In genomic region chr3:188706176-188706575, GRCh38 we compare ENCODE assay signal across 26 cellular contexts.
DNase-seq lines count a peak whose midpoint lies in the region; ATAC-seq and TF ChIP-seq lines count a peak whose summit lies in the region.
"Had no signal": no experiment of that assay in that cellular context is flagged by ENCODE, and none has a peak within 500 bp of the region (broad histone marks: within the 10 kb centered on the region; RNA-seq: fewer than 3 reads in every experiment).

No MANE protein-coding gene starts in this region.

- H3K36me3 ChIP-seq in ACC112 (ENCODE audit: insufficient read depth, low read length) (no peaks in the 10 kb centered on the region), adipocyte (ENCODE audit: control insufficient read depth, insufficient read depth, low read length, severe bottlenecking) (peaks cover 6% of the 10 kb centered on the region), aorta (ENCODE audit: control insufficient read depth in 1 of 2, insufficient read depth in 2 of 2, low read length in 1 of 2) (no peaks in the 10 kb centered on the region)
- H3K36me3 ChIP-seq: adrenal gland, BLaER1, suprapubic skin had no signal

- WGBS in aorta, 2 donors, result 22 to 24% methylated on average over 1 of the region's 1 CpG

- no peak overlapping the region for H3K9ac ChIP-seq in adipocyte (ENCODE audit: low read length)
- H3K9ac ChIP-seq: BLaER1 had no signal

- ATAC-seq in HG02610 (IDR thresholded peaks at IDR 0.05; ENCODE audit: unreplicated experiment) (no peak), Right ventricle myocardium superior (ENCODE audit: poor library complexity) (no peak), aorta (ENCODE audit: low FRiP score) (no peak)
- ATAC-seq: activated CD4-positive, alpha-beta T cell treated with anti-CD3 and anti-CD28 coated beads for 36 hours; activated T-cell treated with anti-CD3 and anti-CD28 coated beads, Interleukin-2, amount 50 U/mL, for 4 hours; foreskin keratinocyte; left lobe of liver; stimulated activated naive B cell treated with anti-CD40 and anti-IgM and Interleukin-4, amounts not matched to agents 10 μg/mL and 1 μg/mL and 100 μg/mL, for 72 hours had no signal

- H3K27me3 Mint-ChIP-seq in HFFc6 (ENCODE audit: insufficient read depth), result peaks cover 4% of the 10 kb centered on the region; the same call in 1 of the 2 replicates
- H3K27me3 Mint-ChIP-seq: activated CD4-positive, alpha-beta T cell treated with anti-CD3 and anti-CD28 coated beads for 36 hours; naive B cell; stimulated activated naive B cell treated with anti-CD40 and anti-IgM and Interleukin-4, amounts not matched to agents 10 μg/mL and 1 μg/mL and 100 μg/mL, for 72 hours had no signal

- H3K36me3 Mint-ChIP-seq in HFFc6 (ENCODE audit: low read depth), result peaks cover 9% of the 10 kb centered on the region; the same call in 1 of the 2 replicates

- H3K9me3 ChIP-seq in adipocyte (ENCODE audit: control insufficient read depth, low read length) (no peaks in the 10 kb centered on the region), aorta (ENCODE audit: control insufficient read depth, low read length) (no peaks in the 10 kb centered on the region)
- H3K9me3 ChIP-seq: adrenal gland, BLaER1, Caco-2, suprapubic skin had no signal

- no peaks in the 10 kb centered on the region for H3K27me3 ChIP-seq in ACC112 (ENCODE audit: insufficient read depth, low read length)
- H3K27me3 ChIP-seq in adipocyte (replicated peaks; ENCODE audit: control insufficient read depth, insufficient read depth, low read length), result no peaks in the 10 kb centered on the region
- H3K27me3 ChIP-seq in aorta (ENCODE audit: control insufficient read depth in 1 of 2, insufficient read depth in 2 of 2, low read length in 1 of 2), result no peaks in the 10 kb centered on the region
- H3K27me3 ChIP-seq: adrenal gland, BLaER1, foreskin keratinocyte, suprapubic skin had no signal

- H3K27ac ChIP-seq in ACC112 (ENCODE audit: low read depth, low read length) (0 out of 2 replicates have a peak overlapping the region, but pooled peaks have one; percentile 17), aorta (ENCODE audit: low read depth in 1 of 2, low read length in 2 of 2) (no peak overlapping the region)
- H3K27ac ChIP-seq: adrenal gland, BLaER1, foreskin keratinocyte, SK-N-MC, suprapubic skin had no signal

- no peak for TF ChIP-seq CTCF in HFFc6 (IDR thresholded peaks at IDR 0.05)
- TF ChIP-seq CTCF in fibroblast of villous mesenchyme (IDR thresholded peaks at IDR 0.05; ENCODE audit: insufficient read depth, low read depth, low read length), result no peak

- intact Hi-C loops in Right ventricle myocardium superior (cut with DNase I), result no loop called here
- intact Hi-C loops in aorta (cut with DNase I), result no loop called here

- H3K4me1 ChIP-seq in ACC112 (ENCODE audit: control insufficient read depth, insufficient read depth, low read length, unreplicated experiment) (peaks cover 16% of the 10 kb centered on the region), adipocyte (ENCODE audit: control insufficient read depth, insufficient read depth, low read length) (peaks cover 11% of the 10 kb centered on the region), aorta (ENCODE audit: control insufficient read depth in 1 of 2, insufficient read depth in 2 of 2, low read length in 2 of 2) (peaks cover 0 to 10% of the 10 kb centered on the region in 2 donors)
- H3K4me1 ChIP-seq: foreskin keratinocyte, suprapubic skin had no signal

- peaks cover 39% of the 10 kb centered on the region for H3K4me1 Mint-ChIP-seq in HFFc6 (ENCODE audit: low read depth)

- peak overlapping the region; percentile 14; the same call in 1 of the 2 replicates for H3K27ac Mint-ChIP-seq in HFFc6
- H3K27ac Mint-ChIP-seq: activated CD4-positive, alpha-beta T cell treated with anti-CD3 and anti-CD28 coated beads for 36 hours; stimulated activated naive B cell treated with anti-CD40 and anti-IgM and Interleukin-4, amounts not matched to agents 10 μg/mL and 1 μg/mL and 100 μg/mL, for 72 hours had no signal

- H3K4me3 ChIP-seq in ACC112 (ENCODE audit: low read depth, low read length) (no peak overlapping the region), adipocyte (ENCODE audit: low read length) (no peak overlapping the region), fibroblast of villous mesenchyme (ENCODE audit: low read depth, low read length) (no peak overlapping the region), aorta (ENCODE audit: low read length in 2 of 2) (no peak overlapping the region)
- H3K4me3 ChIP-seq: adrenal gland, BLaER1, SK-N-MC, suprapubic skin had no signal

- peak overlapping the region; percentile 6; the same call in 1 of the 2 replicates for H3K4me3 Mint-ChIP-seq in HFFc6
- H3K4me3 Mint-ChIP-seq: activated CD4-positive, alpha-beta T cell treated with anti-CD3 and anti-CD28 coated beads for 36 hours; activated T-cell treated with anti-CD3 and anti-CD28 coated beads, Interleukin-2, amount 50 U/mL, for 4 hours; naive B cell; stimulated activated naive B cell treated with anti-CD40 and anti-IgM and Interleukin-4, amounts not matched to agents 10 μg/mL and 1 μg/mL and 100 μg/mL, for 72 hours had no signal

- H3K79me2 ChIP-seq in ACC112 (ENCODE audit: control insufficient read depth, insufficient read depth, low read length, unreplicated experiment), result no peaks in the 10 kb centered on the region

- no peak overlapping the region for H2AFZ ChIP-seq in ACC112 (ENCODE audit: low read length, unreplicated experiment)

- DNase-seq in HFFc6 (no peak), adipocyte (ENCODE audit: low read depth) (peak; percentile 8), fibroblast of villous mesenchyme (ENCODE audit: low read depth) (peak; percentile 18), RKO (ENCODE audit: low spot score) (no peak), Right ventricle myocardium superior (no peak), aorta (no peak)
- DNase-seq: activated CD4-positive, alpha-beta T cell treated with anti-CD3 and anti-CD28 coated beads for 36 hours; activated naive CD4-positive, alpha-beta T cell; activated T-cell treated with anti-CD3 and anti-CD28 coated beads, Interleukin-2, amount 50 U/mL, for 4 hours; adrenal gland; Caco-2; foreskin keratinocyte; KG1; naive B cell; NCI-H526; nucleus accumbens; retina; stimulated activated CD4-positive, alpha-beta T cell treated with anti-CD3 and anti-CD28 coated beads, Interleukin-12 subunit alpha, Interleukin-12 subunit beta, amount 100 ng/mL, for 4 hours; stimulated activated CD4-positive, alpha-beta T cell treated with anti-CD3 and anti-CD28 coated beads, Interleukin-4, amount 100 ng/mL, for 24 hours; stimulated activated naive B cell treated with anti-CD40 and anti-IgM and Interleukin-4, amounts not matched to agents 10 μg/mL and 1 μg/mL and 100 μg/mL, for 72 hours had no signal

- no peaks in the 10 kb centered on the region for H3K9me3 Mint-ChIP-seq in HFFc6
- H3K9me3 Mint-ChIP-seq: activated T-cell treated with anti-CD3 and anti-CD28 coated beads, Interleukin-2, amount 50 U/mL, for 4 hours; naive B cell; stimulated activated naive B cell treated with anti-CD40 and anti-IgM and Interleukin-4, amounts not matched to agents 10 μg/mL and 1 μg/mL and 100 μg/mL, for 72 hours had no signal

Comparison
In these comparisons a context has a peak if more than half of its experiments do, and no peak if none do; other contexts are left out.
1. DNase-seq: peak in adipocyte (single experiment) and fibroblast of villous mesenchyme (single experiment); none in HFFc6 (single experiment), RKO (single experiment), Right ventricle myocardium superior (single experiment) and aorta (0 of 2).